ENCODE assay signal across 8 cellular contexts in genomic region chr16:66880288-66881013, GRCh38. TPM values are rescaled to one million over a fixed set of nuclear protein-coding genes. Genes with fewer than 3 reads are reported as not detected.
DNase-seq lines count a peak whose midpoint lies in the region; ATAC-seq, FAIRE-seq and TF ChIP-seq lines count a peak whose summit lies in the region.

PDP2 (plus strand) TSS chr16:66880515; CDS start chr16:66884285, 3,770 bp downstream.

- intact Hi-C loops in endothelial cell of umbilical vein (cut with micrococcal nuclease) = no loop called here

- no peaks in the 10 kb centered on the region for H3K9me2 ChIP-seq in OCI-LY1 (ENCODE audit: low read depth, low read length)

- no peaks in the 10 kb centered on the region for H3K9me3 ChIP-seq in HUES6 (ENCODE audit: control insufficient read depth, insufficient read depth, low read depth, low read length)
- no peaks in the 10 kb centered on the region for H3K9me3 ChIP-seq in OCI-LY1 (ENCODE audit: low read length)
- H3K9me3 ChIP-seq in endothelial cell of umbilical vein (replicated peaks; ENCODE audit: control insufficient read depth, insufficient read depth, low read length) = no peaks in the 10 kb centered on the region

- ATAC-seq in GM21447 (IDR thresholded peaks at IDR 0.05; ENCODE audit: unreplicated experiment) = peak; percentile 90

- no peaks in the 10 kb centered on the region for H4K20me1 ChIP-seq in OCI-LY1 (ENCODE audit: insufficient read depth, low read length)
- no peaks in the 10 kb centered on the region for H4K20me1 ChIP-seq in endothelial cell of umbilical vein (replicated peaks; ENCODE audit: control insufficient read depth, extremely low read depth, insufficient read depth, low read length)

- peak within 1 kb of the TSS; percentile 77 for H3K4me2 ChIP-seq in OCI-LY1 (ENCODE audit: low read length)
- peak within 1 kb of the TSS; percentile 60 for H3K4me2 ChIP-seq in endothelial cell of umbilical vein (ENCODE audit: insufficient read depth, low read length)

- FAIRE-seq in endothelial cell of umbilical vein (lab: Jason Lieb, UNC) = peak; percentile 98

- H3K9me1 ChIP-seq in endothelial cell of umbilical vein (replicated peaks; ENCODE audit: control insufficient read depth, extremely low read depth, insufficient read depth, low read length) = no peaks in the 10 kb centered on the region

- peak within 1 kb of the TSS; percentile 32 for H2AFZ ChIP-seq in OCI-LY1 (ENCODE audit: low read length)
- peak within 1 kb of the TSS; percentile 81 for H2AFZ ChIP-seq in endothelial cell of umbilical vein (ENCODE audit: low read depth, low read length)

- DNase-seq in DMS 273 (lab: John Stamatoyannopoulos, UW; ENCODE audit: unreplicated experiment) = peak; percentile 98
- DNase-seq in activated T-cell treated with anti-CD3 and anti-CD28 coated beads for 1 hour (ENCODE audit: low read depth) = peak; percentile 76
- peak; percentile 93 for DNase-seq in endothelial cell of umbilical vein (ENCODE audit: low read depth, low spot score)
- DNase-seq in middle frontal gyrus (ENCODE audit: extremely low spot score, low spot score) = peak; percentile 91
- peak; percentile 74 to 82 for DNase-seq in stimulated activated CD8-positive, alpha-beta memory T cell treated with anti-CD3 and anti-CD28 coated beads, Interleukin-2, amount 100 ng/mL, for 1 hour (ENCODE audit: low read depth in 2 of 2)

- no peak for TF ChIP-seq POLR2A in endothelial cell of umbilical vein (IDR thresholded peaks at IDR 0.05; ENCODE audit: low read depth, low read length)

- peaks cover 12% of the 10 kb centered on the region; the same call in 1 of the 2 replicates for H3K4me1 ChIP-seq in HUES6 (ENCODE audit: control insufficient read depth, insufficient read depth, low read length)
- peaks cover 27% of the 10 kb centered on the region for H3K4me1 ChIP-seq in OCI-LY1 (ENCODE audit: insufficient read depth, low read length, severe bottlenecking)
- peaks cover 7% of the 10 kb centered on the region for H3K4me1 ChIP-seq in endothelial cell of umbilical vein (ENCODE audit: control insufficient read depth, extremely low read depth, insufficient read depth, low read length)

- H3K9ac ChIP-seq in HUES6 (ENCODE audit: low read length) = peak within 1 kb of the TSS; percentile 67
- peak within 1 kb of the TSS; percentile 72 for H3K9ac ChIP-seq in OCI-LY1 (ENCODE audit: low read length)
- peak within 1 kb of the TSS; percentile 46 for H3K9ac ChIP-seq in endothelial cell of umbilical vein (replicated peaks; ENCODE audit: extremely low read depth, insufficient read depth, low read length)

- POLR2A ChIA-PET in endothelial cell of umbilical vein (lab: Charles Lee) = no interaction called here

- CTCF ChIA-PET in endothelial cell of umbilical vein (lab: Charles Lee) = interaction anchor here (0.7 to 3.4 kb wide), 11 partner anchors 7 to 272 kb away, joined by 3 to 18 read pairs (median 9); partner anchors contain the start of gene NAE1

- peaks cover 20% of the 10 kb centered on the region for H3K36me3 ChIP-seq in HUES6 (ENCODE audit: control insufficient read depth, insufficient read depth, low read length)
- H3K36me3 ChIP-seq in OCI-LY1 (ENCODE audit: insufficient read depth, low read length) = peaks cover 14% of the 10 kb centered on the region
- peaks cover 2 to 8% of the 10 kb centered on the region in 2 experiments for H3K36me3 ChIP-seq in endothelial cell of umbilical vein (ENCODE audit: control insufficient read depth in 2 of 2, extremely low read depth in 1 of 2, insufficient read depth in 2 of 2, low read length in 2 of 2)

- dilution Hi-C loops in endothelial cell of umbilical vein (cut with MboI; ENCODE audit: extremely low pct_ligation_motif_present, low sequenced_read_pairs) = no loop called here

- H3K27me3 ChIP-seq in HUES6 (ENCODE audit: control insufficient read depth, insufficient read depth, low read length) = peaks cover 3% of the 10 kb centered on the region; the same call in 1 of the 2 replicates
- no peaks in the 10 kb centered on the region for H3K27me3 ChIP-seq in OCI-LY1 (ENCODE audit: insufficient read depth, low read length)
- no peaks in the 10 kb centered on the region for H3K27me3 ChIP-seq in endothelial cell of umbilical vein (ENCODE audit: control insufficient read depth in 2 of 2, insufficient read depth in 2 of 2, low read length in 2 of 2)

- no TSS peak for BruUV-seq in endothelial cell of umbilical vein (replicated peaks; lab: Mats Ljungman, UMichigan)

- TF ChIP-seq CTCF in OCI-LY1 (IDR thresholded peaks at IDR 0.05; ENCODE audit: low read length) (no peak), endothelial cell of umbilical vein (IDR thresholded peaks at IDR 0.05; ENCODE audit: extremely low read depth in 1 of 2, insufficient read depth in 1 of 2, low read depth in 1 of 2, low read length in 2 of 2) (no peak)

- no peaks in the 10 kb centered on the region for H3K79me2 ChIP-seq in OCI-LY1 (ENCODE audit: insufficient read depth, low read length)
- H3K79me2 ChIP-seq in endothelial cell of umbilical vein (ENCODE audit: control insufficient read depth, insufficient read depth, low read length) = no peaks in the 10 kb centered on the region

- H3F3A ChIP-seq in OCI-LY1 (ENCODE audit: insufficient read depth, low read length) = no peaks in the 10 kb centered on the region

- H3K27ac ChIP-seq in HUES6 (ENCODE audit: low read depth, low read length) (peak within 1 kb of the TSS; percentile 38; the same call in 1 of the 2 replicates), OCI-LY1 (ENCODE audit: low read depth, low read length, poor library complexity, severe bottlenecking) (no peak within 1 kb of the TSS), endothelial cell of umbilical vein (ENCODE audit: insufficient read depth, low read depth, low read length) (no peak within 1 kb of the TSS)

- peak within 1 kb of the TSS; percentile 92 for H3K4me3 ChIP-seq in HUES6 (ENCODE audit: low read depth, low read length)
- peak within 1 kb of the TSS; percentile 70 for H3K4me3 ChIP-seq in OCI-LY1 (ENCODE audit: low read depth, low read length, poor library complexity, severe bottlenecking)
- H3K4me3 ChIP-seq in endothelial cell of umbilical vein (replicated peaks in 1 of 3; ENCODE audit: insufficient read depth in 1 of 3, low read depth in 1 of 3, low read length in 3 of 3) = peak within 1 kb of the TSS; percentile 9 to 83 (median 57)

TF ChIP-seq in endothelial cell of umbilical vein, 7 proteins besides CTCF, POLR2A, EP300 and RAD21:
- TF ChIP-seq GATA2 (IDR thresholded peaks at IDR 0.05; ENCODE audit: insufficient read depth, insufficient read length, low read depth, low read length) (no peak), MAX (IDR thresholded peaks at IDR 0.05; ENCODE audit: insufficient read depth, insufficient read length) (peak; percentile 20)

RNA-seq across cellular contexts. Expression of gene PDP2, which starts in this region (rescaled TPM):
- total RNA-seq in endothelial cell of umbilical vein = 9.3 and 9.5 TPM in 2 replicates
- polyA plus RNA-seq in endothelial cell of umbilical vein = 4.1 and 4.4 TPM in 2 replicates
- polyA plus RNA-seq in endothelial cell of umbilical vein (2011; cell fraction: cytosol; rRNA removed) = 3.3 and 4.4 TPM in 2 replicates
- polyA plus RNA-seq in endothelial cell of umbilical vein (2011; cell fraction: nucleus; rRNA removed) = 4.3 and 4.4 TPM in 2 replicates
- 4.8 TPM in 2 replicates for polyA plus RNA-seq in endothelial cell of umbilical vein (2012)
- 18.1 and 34.6 TPM in 2 replicates for polyA minus RNA-seq in endothelial cell of umbilical vein
- 7.5 TPM for polyA minus RNA-seq in endothelial cell of umbilical vein (2011; cell fraction: cytosol; rRNA and poly(A)+ RNA removed)
- polyA minus RNA-seq in endothelial cell of umbilical vein (2011; cell fraction: nucleus; rRNA and poly(A)+ RNA removed) = 4.3 and 8.0 TPM in 2 replicates
